ENCODE assay signal across 11 cellular contexts in genomic region chr17:44094701-44095387, GRCh38. TPM values are rescaled to one million over a fixed set of nuclear protein-coding genes. Genes with fewer than 3 reads are reported as not detected.
A peak's percentile ranks its signal among the peaks of the same experiment; 100 is the strongest.
DNase-seq lines count a peak whose midpoint lies in the region; ATAC-seq and TF ChIP-seq lines count a peak whose summit lies in the region.
"Had no signal": no experiment of that assay in that cellular context is flagged by ENCODE, and none has a peak within 500 bp of the region (broad histone marks: within the 10 kb centered on the region; RNA-seq: fewer than 3 reads in every experiment).

No MANE protein-coding gene starts in this region.

- peak overlapping the region; percentile 44 for H2BK5ac ChIP-seq in trophoblast cell (ENCODE audit: low read depth, low read length, poor library complexity)

- H4K8ac ChIP-seq in trophoblast cell (ENCODE audit: low read depth, low read length): peak overlapping the region; percentile 82

- no peak for ATAC-seq in HG03571 (IDR thresholded peaks at IDR 0.05; ENCODE audit: unreplicated experiment)

- H3K4me3 ChIP-seq in AG04449 (ENCODE audit: low read depth, low read length) (peak overlapping the region; percentile 32), PC-9 (no peak overlapping the region), esophagus squamous epithelium (peak overlapping the region in 2 of 4 donors; percentile 27 to 56), trophoblast cell (ENCODE audit: low read depth, low read length) (no peak overlapping the region)

- H3K4ac ChIP-seq in trophoblast cell (ENCODE audit: low read depth, low read length): no peak overlapping the region

- no peak overlapping the region for H3K9ac ChIP-seq in trophoblast cell (ENCODE audit: low read length)

- H3K18ac ChIP-seq in trophoblast cell (ENCODE audit: low read length): peak overlapping the region; percentile 16

- H2BK120ac ChIP-seq in trophoblast cell (ENCODE audit: insufficient read depth, low read length, poor library complexity): peak overlapping the region; percentile 41

- peaks cover 30% of the 10 kb centered on the region for H3K4me1 ChIP-seq in PC-9 (replicated peaks; ENCODE audit: insufficient read depth)
- peaks cover 33 to 54% (median 38%) of the 10 kb centered on the region in 3 donors for H3K4me1 ChIP-seq in esophagus squamous epithelium
- H3K4me1 ChIP-seq in trophoblast cell (ENCODE audit: control insufficient read depth in 1 of 2, insufficient read depth in 2 of 2, low read length in 2 of 2): peaks cover 23 to 24% of the 10 kb centered on the region in 2 experiments

- no peaks in the 10 kb centered on the region for H3K9me2 ChIP-seq in PC-9 (ENCODE audit: insufficient read depth)

- H3K4me2 ChIP-seq in PC-9 (peak overlapping the region; percentile 84), trophoblast cell (ENCODE audit: low read length) (no peak overlapping the region)

- intact Hi-C loops in PC-9 (cut with micrococcal nuclease; ENCODE audit: unreplicated experiment) (loop anchor here (2.0 kb wide), 1 partner anchor 16 kb away; no protein-coding TSS in a partner anchor), esophagus squamous epithelium (cut with DNase I) (no loop called here)

- H4K91ac ChIP-seq in trophoblast cell (ENCODE audit: low read depth, low read length): peak overlapping the region; percentile 70

- BruUV-seq in PC-9 (replicated peaks; lab: Mats Ljungman, UMichigan): TSS peak; percentile 11

- no peak for TF ChIP-seq POLR2A in esophagus squamous epithelium (IDR thresholded peaks at IDR 0.05)

- no peak overlapping the region for H4K12ac ChIP-seq in trophoblast cell (ENCODE audit: low read depth, low read length)

- WGBS in esophagus squamous epithelium, 2 donors: 88 to 91% methylated on average over 8 of the region's 8 CpGs
- no CpG with 5 or more reads among the region's 8 CpGs for WGBS in trophoblast cell (ENCODE audit: extremely low coverage, insufficient coverage, insufficient read length)

- H2AFZ ChIP-seq in PC-9 (no peak overlapping the region), trophoblast cell (ENCODE audit: insufficient read depth, low read length, poor library complexity) (no peak overlapping the region)

- DNase-seq in AG04449 (ENCODE audit: low read depth, low spot score) (no peak), PC-9 (no peak), esophagus squamous epithelium (lab: John Stamatoyannopoulos, UW) (no peak), trophoblast cell (no peak), HCEC 1CT (no peak), Kasumi-1 (lab: John Stamatoyannopoulos, UW) (no peak), NCI-H1436 treated with DMSO at 0.1 percent for 48 hours (lab: John Stamatoyannopoulos, UW) (no peak)
- DNase-seq: naive thymus-derived CD8-positive, alpha-beta T cell; stimulated activated CD4-positive, alpha-beta T cell treated with anti-CD3 and anti-CD28 coated beads, Interleukin-4, amount 100 ng/mL, for 4 hours; T-helper 2 cell had no signal

- no peaks in the 10 kb centered on the region for H3K79me2 ChIP-seq in PC-9 (ENCODE audit: low read depth)
- H3K79me2 ChIP-seq in trophoblast cell (ENCODE audit: control insufficient read depth, insufficient read depth, low read length, poor library complexity): no peaks in the 10 kb centered on the region

- H4K20me1 ChIP-seq in PC-9 (ENCODE audit: insufficient read depth): no peaks in the 10 kb centered on the region

- peak overlapping the region; percentile 62 for H3K14ac ChIP-seq in trophoblast cell (ENCODE audit: low read length)

- peaks cover 9% of the 10 kb centered on the region for H3K79me1 ChIP-seq in trophoblast cell (ENCODE audit: low read length)

- no peak overlapping the region for H3K23ac ChIP-seq in trophoblast cell (ENCODE audit: low read length)

- H3F3A ChIP-seq in PC-9 (ENCODE audit: insufficient read depth, low read depth): peaks cover 32% of the 10 kb centered on the region

- no peaks in the 10 kb centered on the region for H3K9me3 ChIP-seq in PC-9 (ENCODE audit: insufficient read depth, low read depth)
- no peaks in the 10 kb centered on the region for H3K9me3 ChIP-seq in esophagus squamous epithelium
- no peaks in the 10 kb centered on the region for H3K9me3 ChIP-seq in trophoblast cell (ENCODE audit: insufficient read depth, low read depth, low read length)

- H3K36me3 ChIP-seq in PC-9 (ENCODE audit: low read depth) (no peaks in the 10 kb centered on the region), esophagus squamous epithelium (peaks cover 22 to 48% (median 26%) of the 10 kb centered on the region in 3 donors), trophoblast cell (ENCODE audit: control insufficient read depth in 1 of 2, insufficient read depth in 2 of 2, low read length in 2 of 2) (peaks cover 23 to 25% of the 10 kb centered on the region in 2 experiments)

- CTCF ChIA-PET in AG04449 (lab: Yijun Ruan, JAX): interaction anchor here (1.0 to 2.1 kb wide), 2 partner anchors 21 to 73 kb away, joined by 6 to 9 read pairs; no protein-coding TSS in a partner anchor
- CTCF ChIA-PET in PC-9 (lab: Charles Lee): interaction anchor here (1.6 kb wide), 1 partner anchor 10 kb away, joined by 27 read pairs; no protein-coding TSS in a partner anchor

- POLR2A ChIA-PET in AG04449 (lab: Yijun Ruan, JAX): interaction anchor here (1.0 to 1.5 kb wide), 2 partner anchors 8 to 12 kb away, joined by 3 to 6 read pairs; no protein-coding TSS in a partner anchor
- POLR2A ChIA-PET in PC-9 (lab: Charles Lee; ENCODE audit: unreplicated experiment): no interaction called here

- H3K27ac ChIP-seq in PC-9 (peak overlapping the region; percentile 93; the same call in 1 of the 2 replicates), esophagus squamous epithelium (peak overlapping the region; percentile 74 to 92 (median 87)), trophoblast cell (ENCODE audit: low read depth, low read length) (no peak overlapping the region)

- H2BK12ac ChIP-seq in trophoblast cell (ENCODE audit: low read length): peak overlapping the region; percentile 59

- H2AK5ac ChIP-seq in trophoblast cell (ENCODE audit: low read length): peak overlapping the region; percentile 94

- TF ChIP-seq CTCF in AG04449 (IDR thresholded peaks at IDR 0.05; ENCODE audit: insufficient read depth, low read length, missing control alignments) (no peak), PC-9 (conservative IDR thresholded peaks at IDR 0.05) (no peak), esophagus squamous epithelium (IDR thresholded peaks at IDR 0.05) (no peak)

- H3K27me3 ChIP-seq in PC-9 (ENCODE audit: insufficient read depth, low read depth): no peaks in the 10 kb centered on the region
- H3K27me3 ChIP-seq in esophagus squamous epithelium: no peaks in the 10 kb centered on the region
- H3K27me3 ChIP-seq in trophoblast cell (ENCODE audit: insufficient read depth, low read length): no peaks in the 10 kb centered on the region

RNA-seq across cellular contexts. Expression of gene G6PC3, which starts 24.3 kb away (rescaled TPM):
- total RNA-seq in PC-9 (2021) (69.3 and 70.9 TPM in 2 replicates), esophagus squamous epithelium (10 to 100 TPM; 10.3 to 23.3 (median 17.2) TPM)
- 85.9 and 89.3 TPM in 2 replicates for polyA plus RNA-seq in trophoblast cell (2013)

RNA-seq across cellular contexts. Expression of gene LSM12, which starts 28.4 kb away (rescaled TPM):
- 60.9 and 62.7 TPM in 2 replicates for total RNA-seq in PC-9 (2021)
- 10 to 100 TPM; 27.3 to 44.3 (median 36.9) TPM for total RNA-seq in esophagus squamous epithelium
- 86.9 and 92.3 TPM in 2 replicates for polyA plus RNA-seq in trophoblast cell (2013)

RNA-seq across cellular contexts. Expression of gene HDAC5, which starts 28.6 kb away (rescaled TPM):
- 24.0 and 40.5 TPM in 2 replicates for total RNA-seq in PC-9 (2021)
- total RNA-seq in esophagus squamous epithelium: 100 to 1,000 TPM in 1 of 4 donors, 10 to 100 TPM in 3; 31.1 to 135 (median 68.0) TPM
- 53.7 and 54.1 TPM in 2 replicates for polyA plus RNA-seq in trophoblast cell (2013)

RNA-seq across cellular contexts. Expression of gene HROB, which starts 46.9 kb away (rescaled TPM):
- total RNA-seq in PC-9 (2021) (14.5 and 15.7 TPM in 2 replicates), esophagus squamous epithelium (1 to 10 TPM; 1.9 to 4.7 (median 4.0) TPM)
- polyA plus RNA-seq in trophoblast cell (2013): 11.6 and 11.7 TPM in 2 replicates
